In the genomic region with DNA sequence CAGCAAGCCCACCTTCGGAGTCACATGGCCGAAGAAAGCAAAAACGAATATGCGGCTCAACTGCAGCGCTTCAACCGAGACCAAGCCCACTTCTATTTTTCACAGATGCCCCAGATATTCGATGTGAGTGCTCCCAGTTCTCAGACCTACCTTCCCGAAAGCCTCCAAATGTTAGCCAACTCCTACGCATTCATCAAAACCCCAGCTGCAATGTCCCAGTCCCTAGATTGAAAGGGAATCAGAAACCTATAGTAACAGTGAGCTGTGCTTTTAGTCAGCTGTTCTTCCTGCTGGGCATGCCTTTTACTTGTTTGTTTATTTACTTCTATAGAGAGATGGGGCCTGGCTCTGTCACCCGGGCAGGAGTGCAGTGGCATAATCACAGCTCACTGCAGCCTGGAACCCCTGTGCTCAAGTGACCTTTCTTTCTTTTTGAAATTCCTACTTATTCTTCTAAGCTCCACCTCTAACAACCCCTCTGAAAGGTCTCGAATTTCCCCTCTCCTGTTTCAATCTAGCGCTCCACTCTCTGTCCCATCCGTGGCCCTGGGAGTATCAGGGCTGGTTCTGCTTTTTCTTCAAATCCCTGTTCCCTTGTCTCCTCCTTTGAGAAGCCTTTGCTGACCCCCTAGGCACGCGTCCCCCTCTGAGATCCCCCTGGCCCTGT, we compare ENCODE assay signal across 11 cellular contexts. TPM values are rescaled to one million over a fixed set of nuclear protein-coding genes. Genes with fewer than 3 reads are reported as not detected.
DNase-seq lines count a peak whose midpoint lies in the region; ATAC-seq and TF ChIP-seq lines count a peak whose summit lies in the region.
"Had no signal": no experiment of that assay in that cellular context is flagged by ENCODE, and none has a peak within 500 bp of the region (broad histone marks: within the 10 kb centered on the region; RNA-seq: fewer than 3 reads in every experiment).

No MANE protein-coding gene starts in this region.

- H3K27me3 ChIP-seq in body of pancreas = no peaks in the 10 kb centered on the region

- no peak for ATAC-seq in activated naive CD4-positive, alpha-beta T cell treated with anti-CD3 and anti-CD28 coated beads, Interleukin-2, amount 50 U/mL, for 72 hours
- ATAC-seq in body of pancreas (no peak), HG03095 (IDR thresholded peaks at IDR 0.05; ENCODE audit: unreplicated experiment) (no peak)

- TF ChIP-seq CTCF in body of pancreas (IDR thresholded peaks at IDR 0.05) (no peak), mesothelial cell of epicardium (IDR thresholded peaks at IDR 0.05; ENCODE audit: unreplicated experiment) (no peak), type B pancreatic cell (conservative IDR thresholded peaks at IDR 0.05) (no peak)

- intact Hi-C loops in body of pancreas (cut with DNase I) = loop anchor here (10.0 kb wide), 2 partner anchors 121 to 229 kb away; no protein-coding TSS in a partner anchor

- peaks cover 49% of the 10 kb centered on the region for H3K4me1 Mint-ChIP-seq in mesothelial cell of epicardium
- H3K4me1 Mint-ChIP-seq in type B pancreatic cell (ENCODE audit: unreplicated experiment) = peaks cover 31% of the 10 kb centered on the region

- no peak for TF ChIP-seq POLR2A in body of pancreas (IDR thresholded peaks at IDR 0.05)

- H3K4me3 ChIP-seq in body of pancreas = no peak overlapping the region

- no peaks in the 10 kb centered on the region for H3K9me3 ChIP-seq in body of pancreas

- H3K27ac Mint-ChIP-seq in activated naive CD4-positive, alpha-beta T cell treated with anti-CD3 and anti-CD28 coated beads, Interleukin-2, amount 50 U/mL, for 72 hours = peak overlapping the region; percentile 9 to 77
- H3K27ac Mint-ChIP-seq in mesothelial cell of epicardium (peak overlapping the region; percentile 96), type B pancreatic cell (peak overlapping the region; percentile 71)

- no peak for DNase-seq in activated naive CD4-positive, alpha-beta T cell treated with anti-CD3 and anti-CD28 coated beads, Interleukin-2, amount 50 U/mL, for 72 hours (ENCODE audit: low spot score in 2 of 2)
- no peak for DNase-seq in activated naive CD4-positive, alpha-beta T cell (lab: John Stamatoyannopoulos, UW)
- DNase-seq in body of pancreas (no peak), mesothelial cell of epicardium (ENCODE audit: low spot score in 2 of 2, unreplicated experiment in 2 of 2) (no peak), type B pancreatic cell (ENCODE audit: extremely low spot score, unreplicated experiment) (no peak), NCI-H524 treated with DMSO at 0.1 percent for 48 hours (lab: John Stamatoyannopoulos, UW) (no peak), kidney tubule cell (ENCODE audit: low spot score) (no peak)
- DNase-seq: activated CD8-positive, alpha-beta memory T cell treated with anti-CD3 and anti-CD28 coated beads, Interleukin-2, amount 50 U/mL, for 4 hours; AML-193; KBM-7 had no signal

- H3K27me3 Mint-ChIP-seq in mesothelial cell of epicardium (ENCODE audit: low read depth) (no peaks in the 10 kb centered on the region), type B pancreatic cell (no peaks in the 10 kb centered on the region)

- peaks cover 4 to 18% of the 10 kb centered on the region in 2 donors for H3K36me3 ChIP-seq in body of pancreas (replicated peaks in 1 of 2; ENCODE audit: insufficient read depth in 1 of 2, low read depth in 2 of 2)

- H3K4me1 ChIP-seq in body of pancreas = peaks cover 35% of the 10 kb centered on the region

- H3K36me3 Mint-ChIP-seq in activated naive CD4-positive, alpha-beta T cell treated with anti-CD3 and anti-CD28 coated beads, Interleukin-2, amount 50 U/mL, for 72 hours = peaks cover 21 to 24% of the 10 kb centered on the region in 2 donors
- H3K36me3 Mint-ChIP-seq in mesothelial cell of epicardium (peaks cover 32% of the 10 kb centered on the region), type B pancreatic cell (peaks cover 20% of the 10 kb centered on the region)

- no peaks in the 10 kb centered on the region for H3K9me3 Mint-ChIP-seq in activated naive CD4-positive, alpha-beta T cell treated with anti-CD3 and anti-CD28 coated beads, Interleukin-2, amount 50 U/mL, for 72 hours
- H3K9me3 Mint-ChIP-seq in mesothelial cell of epicardium (no peaks in the 10 kb centered on the region), type B pancreatic cell (no peaks in the 10 kb centered on the region)

- peak overlapping the region; percentile 66 to 83 (median 80) for H3K27ac ChIP-seq in body of pancreas

- 89 to 94% methylated on average over 15 of the region's 15 CpGs for WGBS in body of pancreas, 2 donors

- H3K4me3 Mint-ChIP-seq in mesothelial cell of epicardium (peak overlapping the region; percentile 34), type B pancreatic cell (peak overlapping the region; percentile 80)

RNA-seq across cellular contexts. Expression of a gene that starts 4.4 kb away (rescaled TPM):
- total RNA-seq in activated naive CD4-positive, alpha-beta T cell treated with anti-CD3 and anti-CD28 coated beads, Interleukin-2, amount 50 U/mL, for 72 hours = 100 to 1,000 TPM in 1 of 2 donors, 10 to 100 TPM in 1; 47.1 to 109 TPM
- 10 to 100 TPM; 23.1 to 31.9 TPM for total RNA-seq in body of pancreas
- 67.5 to 73.2 TPM (median 69.5 TPM) in 3 replicates for total RNA-seq in mesothelial cell of epicardium
- 35.1 and 42.3 TPM in 2 replicates for total RNA-seq in type B pancreatic cell (ENCODE audit: low replicate concordance)

RNA-seq across cellular contexts. Expression of a gene that starts 6.5 kb away (rescaled TPM):
- total RNA-seq in activated naive CD4-positive, alpha-beta T cell treated with anti-CD3 and anti-CD28 coated beads, Interleukin-2, amount 50 U/mL, for 72 hours = 10 to 100 TPM; 45.4 to 91.8 TPM
- total RNA-seq in body of pancreas (10 to 100 TPM; 68.2 to 75.8 TPM), mesothelial cell of epicardium (51.4 to 53.6 TPM (median 52.1 TPM) in 3 replicates), type B pancreatic cell (ENCODE audit: low replicate concordance) (55.4 and 56.1 TPM in 2 replicates)

RNA-seq across cellular contexts. Expression of a gene that starts 23.4 kb away (rescaled TPM):
- total RNA-seq in activated naive CD4-positive, alpha-beta T cell treated with anti-CD3 and anti-CD28 coated beads, Interleukin-2, amount 50 U/mL, for 72 hours = 10 to 100 TPM; 16.4 to 33.0 TPM
- total RNA-seq in body of pancreas = 10 to 100 TPM; 18.4 to 60.0 TPM
- 13.3 to 13.9 TPM (median 13.4 TPM) in 3 replicates for total RNA-seq in mesothelial cell of epicardium
- total RNA-seq in type B pancreatic cell (ENCODE audit: low replicate concordance) = 17.4 and 47.5 TPM in 2 replicates

RNA-seq across cellular contexts. Expression of a gene that starts 23.4 kb away (rescaled TPM):
- total RNA-seq in activated naive CD4-positive, alpha-beta T cell treated with anti-CD3 and anti-CD28 coated beads, Interleukin-2, amount 50 U/mL, for 72 hours = under 1 TPM; 0.54 to 0.84 TPM
- total RNA-seq in body of pancreas (100 to 1,000 TPM; 320 to 382 TPM), mesothelial cell of epicardium (23.1 to 35.3 TPM (median 24.5 TPM) in 3 replicates), type B pancreatic cell (ENCODE audit: low replicate concordance) (8.2 and 14.2 TPM in 2 replicates)

RNA-seq across cellular contexts. Expression of a gene that starts 28.7 kb away (rescaled TPM):
- total RNA-seq in activated naive CD4-positive, alpha-beta T cell treated with anti-CD3 and anti-CD28 coated beads, Interleukin-2, amount 50 U/mL, for 72 hours = 100 to 1,000 TPM in 1 of 2 donors, 10 to 100 TPM in 1; 81.5 to 121 TPM
- 1 to 10 TPM; 1.3 to 5.6 TPM for total RNA-seq in body of pancreas
- not detected in 3 replicates for total RNA-seq in mesothelial cell of epicardium
- not detected in 2 replicates for total RNA-seq in type B pancreatic cell (ENCODE audit: low replicate concordance)

Comparison
In these comparisons a context has a peak if more than half of its experiments do, and no peak if none do; other contexts are left out.
1. H3K27ac Mint-ChIP-seq: peak in every context shown above with its lines; median percentile 96 in mesothelial cell of epicardium; 71 in type B pancreatic cell; 43 in activated naive CD4-positive, alpha-beta T cell treated with anti-CD3 and anti-CD28 coated beads, Interleukin-2, amount 50 U/mL, for 72 hours.